In genomic region chr10:28984431-28984830, GRCh38 we compare ENCODE assay signal across 9 cellular contexts.
A peak's percentile ranks its signal among the peaks of the same experiment; 100 is the strongest.
DNase-seq lines count a peak whose midpoint lies in the region; FAIRE-seq and TF ChIP-seq lines count a peak whose summit lies in the region.
"Had no signal": no experiment of that assay in that cellular context is flagged by ENCODE, and none has a peak within 500 bp of the region (broad histone marks: within the 10 kb centered on the region; RNA-seq: fewer than 3 reads in every experiment).

No MANE protein-coding gene starts in this region.

- no peaks in the 10 kb centered on the region for H4K20me1 ChIP-seq in Loucy (ENCODE audit: insufficient read depth, low read length, poor library complexity, severe bottlenecking)

- H3K79me2 ChIP-seq in Loucy (ENCODE audit: insufficient read depth, low read length), result no peaks in the 10 kb centered on the region

- no peaks in the 10 kb centered on the region for H3F3A ChIP-seq in Loucy (ENCODE audit: low read depth)

- no peak overlapping the region for H3K4me2 ChIP-seq in Loucy (ENCODE audit: low read depth, low read length, poor library complexity, severe bottlenecking)

- H3K4me3 ChIP-seq in Loucy (ENCODE audit: low read length, poor library complexity, severe bottlenecking) (no peak overlapping the region), astrocyte of the cerebellum (ENCODE audit: low read depth, low read length) (no peak overlapping the region), kidney epithelial cell (ENCODE audit: low read depth, low read length) (no peak overlapping the region), uterus (no peak overlapping the region)

- no peaks in the 10 kb centered on the region for H3K9me2 ChIP-seq in Loucy (replicated peaks; ENCODE audit: low read depth, low read length)

- TF ChIP-seq CTCF in Loucy (conservative IDR thresholded peaks at IDR 0.05; ENCODE audit: low read length), result no peak
- TF ChIP-seq CTCF in astrocyte of the cerebellum (IDR thresholded peaks at IDR 0.05; ENCODE audit: low read depth, low read length, missing control alignments), result no peak
- no peak for TF ChIP-seq CTCF in kidney epithelial cell (IDR thresholded peaks at IDR 0.05; ENCODE audit: insufficient read depth, low read length, poor library complexity, severe bottlenecking)
- no peak for TF ChIP-seq CTCF in uterus (IDR thresholded peaks at IDR 0.05)

- intact Hi-C loops in uterus (cut with DNase I; ENCODE audit: low total_unique reads), result no loop called here

- no peaks in the 10 kb centered on the region for H3K27me3 ChIP-seq in Loucy (ENCODE audit: insufficient read depth, low read length, poor library complexity, severe bottlenecking)
- H3K27me3 ChIP-seq in kidney epithelial cell (ENCODE audit: control insufficient read depth, insufficient read depth, low read length), result no peaks in the 10 kb centered on the region
- no peaks in the 10 kb centered on the region for H3K27me3 ChIP-seq in uterus

- H3K9me3 ChIP-seq in Loucy (ENCODE audit: insufficient read depth, low read depth, low read length), result no peaks in the 10 kb centered on the region
- H3K9me3 ChIP-seq in uterus, result no peaks in the 10 kb centered on the region

- H3K27ac ChIP-seq in uterus, result peak overlapping the region in 1 of 2 donors; percentile 5

- peak overlapping the region; percentile 41; the same call in 1 of the 2 replicates for H2AFZ ChIP-seq in Loucy (ENCODE audit: low read length)

- H3K36me3 ChIP-seq in Loucy (ENCODE audit: insufficient read depth, low read length), result no peaks in the 10 kb centered on the region
- no peaks in the 10 kb centered on the region for H3K36me3 ChIP-seq in kidney epithelial cell (ENCODE audit: control insufficient read depth, insufficient read depth, low read length)
- H3K36me3 ChIP-seq in uterus, result no peaks in the 10 kb centered on the region

- TF ChIP-seq POLR2A in uterus (IDR thresholded peaks at IDR 0.05), result no peak

- H3K4me1 ChIP-seq in Loucy (ENCODE audit: insufficient read depth, low read length, poor library complexity, severe bottlenecking), result peaks cover 7% of the 10 kb centered on the region
- H3K4me1 ChIP-seq in uterus, result no peaks in the 10 kb centered on the region

- DNase-seq in AG20443 (ENCODE audit: low spot score) (peak; percentile 92), GM19239 (ENCODE audit: insufficient read length, low spot score) (peak; percentile 14), astrocyte of the cerebellum (ENCODE audit: low read depth) (peak; percentile 65), kidney epithelial cell (ENCODE audit: low read depth) (peak; percentile 77), uterus (peak; percentile 87), NCI-H1694 treated with DMSO at 0.1 percent for 48 hours (lab: John Stamatoyannopoulos, UW) (no peak), DMS79 (lab: John Stamatoyannopoulos, UW) (no peak)

- in situ Hi-C loops in astrocyte of the cerebellum (cut with HindIII; ENCODE audit: low sequenced_read_pairs), result no loop called here

- peak; percentile 21 for FAIRE-seq in GM19239 (lab: Jason Lieb, UNC)
- FAIRE-seq: endometrium had no signal

- no peak overlapping the region for H3K9ac ChIP-seq in Loucy (ENCODE audit: low read depth, low read length, poor library complexity, severe bottlenecking)

Comparison
In these comparisons a context has a peak if more than half of its experiments do, and no peak if none do; other contexts are left out.
1. DNase-seq: peak in AG20443 (single experiment), GM19239 (single experiment), astrocyte of the cerebellum (single experiment), kidney epithelial cell (single experiment) and uterus (2 of 2); none in NCI-H1694 treated with DMSO at 0.1 percent for 48 hours (single experiment) and DMS79 (single experiment).